Comparison of ENCODE assay signal across 11 cellular contexts in genomic region chr3:80733522-80734176, GRCh38.
DNase-seq lines count a peak whose midpoint lies in the region; TF ChIP-seq lines count a peak whose summit lies in the region.
"Had no signal": no experiment of that assay in that cellular context is flagged by ENCODE, and none has a peak within 500 bp of the region (broad histone marks: within the 10 kb centered on the region; RNA-seq: fewer than 3 reads in every experiment).

No MANE protein-coding gene starts in this region.

- H3K36me3 ChIP-seq in cardiac muscle cell (no peaks in the 10 kb centered on the region), left ventricle myocardium inferior (no peaks in the 10 kb centered on the region)

- no peak overlapping the region for H3K4me3 ChIP-seq in cardiac muscle cell
- no peak overlapping the region for H3K4me3 ChIP-seq in left ventricle myocardium inferior

- no peaks in the 10 kb centered on the region for H3K27me3 Mint-ChIP-seq in type B pancreatic cell
- H3K27me3 Mint-ChIP-seq: activated CD8-positive, alpha-beta T cell treated with anti-CD3 and anti-CD28 coated beads for 36 hours had no signal

- H3K27me3 ChIP-seq in cardiac muscle cell = no peaks in the 10 kb centered on the region
- no peaks in the 10 kb centered on the region for H3K27me3 ChIP-seq in left ventricle myocardium inferior (ENCODE audit: low read depth)

- intact Hi-C loops in left ventricle myocardium inferior (cut with micrococcal nuclease) = no loop called here
- intact Hi-C loops in posterior vena cava (cut with DNase I) = no loop called here

- H3K4me1 ChIP-seq in cardiac muscle cell (ENCODE audit: low read depth) = no peaks in the 10 kb centered on the region
- H3K4me1 ChIP-seq in left ventricle myocardium inferior = no peaks in the 10 kb centered on the region

- H3K36me3 Mint-ChIP-seq in type B pancreatic cell = no peaks in the 10 kb centered on the region

- H3K4me3 Mint-ChIP-seq in type B pancreatic cell = peak overlapping the region; percentile 65
- H3K4me3 Mint-ChIP-seq: activated CD8-positive, alpha-beta T cell treated with anti-CD3 and anti-CD28 coated beads for 36 hours; HFFc6 had no signal

- no peaks in the 10 kb centered on the region for H3K9me3 ChIP-seq in cardiac muscle cell (ENCODE audit: low read depth)
- no peaks in the 10 kb centered on the region for H3K9me3 ChIP-seq in left ventricle myocardium inferior (replicated peaks)

- H3K9me3 Mint-ChIP-seq in type B pancreatic cell = no peaks in the 10 kb centered on the region

- H3K27ac Mint-ChIP-seq in type B pancreatic cell = peak overlapping the region; percentile 91
- H3K27ac Mint-ChIP-seq: activated CD8-positive, alpha-beta T cell treated with anti-CD3 and anti-CD28 coated beads for 36 hours; HFFc6 had no signal

- DNase-seq in cardiac muscle cell (ENCODE audit: low read depth in 1 of 2, low spot score in 1 of 2) (peak; percentile 1 to 89), left ventricle myocardium inferior (no peak), amniotic epithelial cell (ENCODE audit: low read depth) (peak; percentile 84), iris pigment epithelial cell (ENCODE audit: low read depth) (peak; percentile 80), type B pancreatic cell (ENCODE audit: extremely low spot score, unreplicated experiment) (no peak), DMS153 (lab: John Stamatoyannopoulos, UW) (no peak), posterior vena cava (ENCODE audit: low spot score) (no peak), substantia nigra (lab: John Stamatoyannopoulos, UW) (no peak)
- DNase-seq: activated CD8-positive, alpha-beta T cell treated with anti-CD3 and anti-CD28 coated beads for 36 hours; HFFc6; stimulated activated CD4-positive, alpha-beta T cell treated with anti-CD3 and anti-CD28 coated beads, Interleukin-1b, Interleukin-23, amount 100 ng/mL, for 48 hours had no signal

- no peak for TF ChIP-seq CTCF in cardiac muscle cell (IDR thresholded peaks at IDR 0.05; ENCODE audit: low read depth, low read length)
- no peak for TF ChIP-seq CTCF in left ventricle myocardium inferior (IDR thresholded peaks at IDR 0.05; ENCODE audit: borderline replicate concordance)
- TF ChIP-seq CTCF in type B pancreatic cell (conservative IDR thresholded peaks at IDR 0.05) = no peak

- peaks cover 17% of the 10 kb centered on the region for H3K4me1 Mint-ChIP-seq in type B pancreatic cell (ENCODE audit: unreplicated experiment)

- no peak overlapping the region for H3K27ac ChIP-seq in cardiac muscle cell
- H3K27ac ChIP-seq in left ventricle myocardium inferior (replicated peaks) = no peak overlapping the region
- no peak overlapping the region for H3K27ac ChIP-seq in substantia nigra (ENCODE audit: low read depth, low read length, poor library complexity, severe bottlenecking)

Comparison
In these comparisons a context has a peak if more than half of its experiments do, and no peak if none do; other contexts are left out.
1. DNase-seq: peak in cardiac muscle cell (2 of 2), amniotic epithelial cell (single experiment) and iris pigment epithelial cell (single experiment); none in left ventricle myocardium inferior (single experiment), type B pancreatic cell (single experiment), DMS153 (single experiment), posterior vena cava (single experiment) and substantia nigra (0 of 49).